ENCODE assay signal across 26 cellular contexts in genomic region chr11:86785576-86785975, GRCh38. TPM values are rescaled to one million over a fixed set of nuclear protein-coding genes. Genes with fewer than 3 reads are reported as not detected.
A peak's percentile ranks its signal among the peaks of the same experiment; 100 is the strongest.
DNase-seq lines count a peak whose midpoint lies in the region; FAIRE-seq and TF ChIP-seq lines count a peak whose summit lies in the region.
"Had no signal": no experiment of that assay in that cellular context is flagged by ENCODE, and none has a peak within 500 bp of the region (broad histone marks: within the 10 kb centered on the region; RNA-seq: fewer than 3 reads in every experiment).

No MANE protein-coding gene starts in this region.

- H3K4me1 Mint-ChIP-seq in progenitor cell of endocrine pancreas (ENCODE audit: low read depth): peaks cover 16% of the 10 kb centered on the region
- H3K4me1 Mint-ChIP-seq: CD4-positive, CD25-positive, alpha-beta regulatory T cell had no signal

- H3K27ac ChIP-seq in GM23248 (peak overlapping the region; percentile 60), osteoblast (ENCODE audit: low read depth, low read length) (peak overlapping the region; percentile 4), dorsolateral prefrontal cortex (no peak overlapping the region)
- H3K27ac ChIP-seq: 22Rv1, HL-60 had no signal

- no peaks in the 10 kb centered on the region for H3K36me3 Mint-ChIP-seq in progenitor cell of endocrine pancreas (ENCODE audit: insufficient read depth)
- H3K36me3 Mint-ChIP-seq: CD4-positive, CD25-positive, alpha-beta regulatory T cell had no signal

- H3K4me3 ChIP-seq in AG09309 (ENCODE audit: control insufficient read depth, low read depth, low read length) (no peak overlapping the region), GM23248 (no peak overlapping the region), astrocyte of the spinal cord (ENCODE audit: low read depth, low read length) (no peak overlapping the region), osteoblast (ENCODE audit: insufficient read depth, low read length) (no peak overlapping the region), dorsolateral prefrontal cortex (no peak overlapping the region)
- H3K4me3 ChIP-seq: MG63 had no signal

- H4K20me1 ChIP-seq in GM23248 (ENCODE audit: insufficient read depth): no peaks in the 10 kb centered on the region
- H4K20me1 ChIP-seq in osteoblast (ENCODE audit: insufficient read depth, low read length): no peaks in the 10 kb centered on the region

- FAIRE-seq in GM19239 (lab: Jason Lieb, UNC): no peak
- FAIRE-seq: GM12892, GM18507, H54 had no signal

- peak; percentile 47 for DNase-seq in AG09309 (ENCODE audit: low read depth)
- DNase-seq in GM23248: peak; percentile 46
- DNase-seq in astrocyte of the spinal cord (ENCODE audit: low read depth, low spot score): peak; percentile 12
- DNase-seq in osteoblast (ENCODE audit: insufficient read length, low spot score, missing footprints): peak; percentile 70
- no peak for DNase-seq in progenitor cell of endocrine pancreas (ENCODE audit: low spot score, unreplicated experiment)
- DNase-seq in dorsolateral prefrontal cortex: no peak
- DNase-seq in SW 1271 (lab: John Stamatoyannopoulos, UW): no peak
- no peak for DNase-seq in GM19239 (ENCODE audit: insufficient read length, low spot score)
- DNase-seq: BE2C; CD4-positive, CD25-positive, alpha-beta regulatory T cell; COR-L47; GF-D8; Karpas-422; MG63; NCI-H1048; NCI-H1436; NCI-H2029; NCI-H2171; NCI-H446; NCI-H526 treated with DMSO at 0.1 percent for 48 hours; Right ventricle myocardium superior had no signal

- no peak overlapping the region for H3K4me2 ChIP-seq in GM23248 (ENCODE audit: unreplicated experiment)
- H3K4me2 ChIP-seq in osteoblast (ENCODE audit: insufficient read depth, low read length): peak overlapping the region; percentile 48

- peak overlapping the region; percentile 59 for H3K9ac ChIP-seq in GM23248

- peak overlapping the region; percentile 54; the same call in 1 of the 2 replicates for H2AFZ ChIP-seq in GM23248
- no peak overlapping the region for H2AFZ ChIP-seq in osteoblast (ENCODE audit: low read length)

- H3K9me3 ChIP-seq in GM23248 (ENCODE audit: low read depth): no peaks in the 10 kb centered on the region
- H3K9me3 ChIP-seq in osteoblast (ENCODE audit: low read depth, low read length): no peaks in the 10 kb centered on the region
- H3K9me3 ChIP-seq: BE2C, MG63 had no signal

- in situ Hi-C loops in GM23248 (cut with MboI): no loop called here
- in situ Hi-C loops in astrocyte of the spinal cord (cut with HindIII; ENCODE audit: low sequenced_read_pairs): no loop called here

- 44 to 47% methylated on average over 3 of the region's 3 CpGs for WGBS in GM23248 (ENCODE audit: low coverage in 1 of 2, low lambda C conversion rate in 2 of 2, missing lambda C conversion rate in 2 of 2), 2 experiments

- intact Hi-C loops in dorsolateral prefrontal cortex (cut with DNase I): no loop called here

- no peaks in the 10 kb centered on the region for H3K9me2 ChIP-seq in GM23248 (ENCODE audit: insufficient read depth)

- H3K27me3 ChIP-seq in GM23248 (replicated peaks; ENCODE audit: insufficient read depth) (no peaks in the 10 kb centered on the region), osteoblast (ENCODE audit: insufficient read depth, low read length) (no peaks in the 10 kb centered on the region), dorsolateral prefrontal cortex (peaks cover 0 to 10% (median 0%) of the 10 kb centered on the region in 45 donors)
- H3K27me3 ChIP-seq: MG63 had no signal

- H3K27me3 Mint-ChIP-seq in progenitor cell of endocrine pancreas: peaks cover 13% of the 10 kb centered on the region

- peaks cover 27% of the 10 kb centered on the region for H3K4me1 ChIP-seq in GM23248 (ENCODE audit: insufficient read depth)
- H3K4me1 ChIP-seq in osteoblast (ENCODE audit: insufficient read depth, low read length): peaks cover 19% of the 10 kb centered on the region
- H3K4me1 ChIP-seq: BE2C had no signal

- H3K79me2 ChIP-seq in GM23248 (ENCODE audit: insufficient read depth) (no peaks in the 10 kb centered on the region), osteoblast (ENCODE audit: insufficient read depth, low read length) (no peaks in the 10 kb centered on the region)

- TF ChIP-seq CTCF in AG09309 (IDR thresholded peaks at IDR 0.05; ENCODE audit: control insufficient read depth, insufficient read depth, low read depth, low read length, missing control alignments) (no peak), astrocyte of the spinal cord (IDR thresholded peaks at IDR 0.05; ENCODE audit: low read depth, low read length) (no peak), osteoblast (IDR thresholded peaks at IDR 0.05; ENCODE audit: extremely low read depth, low read depth, low read length) (no peak), progenitor cell of endocrine pancreas (IDR thresholded peaks at IDR 0.05; ENCODE audit: unreplicated experiment) (no peak), dorsolateral prefrontal cortex (IDR thresholded peaks at IDR 0.05 in 54 of 56, conservative IDR thresholded peaks at IDR 0.05 in 2 of 56; ENCODE audit: low read depth in 1 of 56, partially characterized antibody in 56 of 56) (no peak)

- no peak overlapping the region for H3K4me3 Mint-ChIP-seq in progenitor cell of endocrine pancreas (ENCODE audit: low read depth)
- H3K4me3 Mint-ChIP-seq: CD4-positive, CD25-positive, alpha-beta regulatory T cell had no signal

- H3K36me3 ChIP-seq in GM23248 (ENCODE audit: low read depth) (no peaks in the 10 kb centered on the region), osteoblast (ENCODE audit: insufficient read depth, low read length) (no peaks in the 10 kb centered on the region)
- H3K36me3 ChIP-seq: BE2C, MG63 had no signal

- no peaks in the 10 kb centered on the region for H3K9me3 Mint-ChIP-seq in progenitor cell of endocrine pancreas (ENCODE audit: low read depth)

- H3K27ac Mint-ChIP-seq in progenitor cell of endocrine pancreas: no peak overlapping the region
- H3K27ac Mint-ChIP-seq: CD4-positive, CD25-positive, alpha-beta regulatory T cell had no signal

- peaks cover 25% of the 10 kb centered on the region for H3F3A ChIP-seq in GM23248 (ENCODE audit: insufficient read depth)

RNA-seq across cellular contexts. Expression of gene PRSS23, which starts 14.8 kb away (rescaled TPM):
- 213 and 217 TPM in 2 replicates for total RNA-seq in GM23248 (2014; rRNA removed; shearing (Covaris generic))
- 376 and 392 TPM in 2 replicates for polyA plus RNA-seq in GM23248 (2016; fragmentation: Nextera tagmentation; extraction: Ambion mirVana)
- total RNA-seq in osteoblast: 826 and 895 TPM in 2 replicates
- 31.6 and 34.5 TPM in 2 replicates for total RNA-seq in progenitor cell of endocrine pancreas
- 10 to 100 TPM in 93 of 120 experiments, 1 to 10 TPM in 27; 5.7 to 31.6 (median 13.1) TPM for total RNA-seq in dorsolateral prefrontal cortex
- total RNA-seq: CD4-positive, CD25-positive, alpha-beta regulatory T cell had no signal

Comparison
In these comparisons a context has a peak if more than half of its experiments do, and no peak if none do; other contexts are left out.
1. DNase-seq: peak in AG09309 (single experiment), GM23248 (single experiment), astrocyte of the spinal cord (single experiment) and osteoblast (single experiment); none in progenitor cell of endocrine pancreas (single experiment), dorsolateral prefrontal cortex (0 of 10), SW 1271 (0 of 2) and GM19239 (single experiment).
2. H3K27ac ChIP-seq: peak in GM23248 (single experiment) and osteoblast (single experiment); none in dorsolateral prefrontal cortex (0 of 59).